In genomic region chr18:48833701-48834394, GRCh38 we compare ENCODE assay signal across 1 cellular context.
TF ChIP-seq lines count a peak whose summit lies in the region.

No MANE protein-coding gene starts in this region.

TF ChIP-seq in GM23338, 12 proteins besides CTCF, POLR2A, EP300 and RAD21 (continued from another document):
- no peak for TF ChIP-seq ZNF462 (CRISPR knock-in tag; IDR thresholded peaks at IDR 0.05)
- TF ChIP-seq JUNB (IDR thresholded peaks at IDR 0.05; ENCODE audit: unreplicated experiment), result no peak
- no peak for TF ChIP-seq NANOG (IDR thresholded peaks at IDR 0.05; ENCODE audit: borderline replicate concordance)
- no peak for TF ChIP-seq ZNF114 (CRISPR knock-in tag; IDR thresholded peaks at IDR 0.05)
- no peak for TF ChIP-seq STAT1 (IDR thresholded peaks at IDR 0.05; ENCODE audit: unreplicated experiment)
- TF ChIP-seq EZH2 (IDR thresholded peaks at IDR 0.05; ENCODE audit: low read depth, unreplicated experiment), result no peak
- no peak for TF ChIP-seq POLR2AphosphoS5 (IDR thresholded peaks at IDR 0.05; ENCODE audit: low read depth)
- TF ChIP-seq CREB1 (CRISPR knock-in tag; IDR thresholded peaks at IDR 0.05; ENCODE audit: low read depth), result no peak
- TF ChIP-seq EZH2phosphoT487 (IDR thresholded peaks at IDR 0.05; ENCODE audit: unreplicated experiment), result no peak
